ENCODE assay signal across 8 cellular contexts in the genomic region with DNA sequence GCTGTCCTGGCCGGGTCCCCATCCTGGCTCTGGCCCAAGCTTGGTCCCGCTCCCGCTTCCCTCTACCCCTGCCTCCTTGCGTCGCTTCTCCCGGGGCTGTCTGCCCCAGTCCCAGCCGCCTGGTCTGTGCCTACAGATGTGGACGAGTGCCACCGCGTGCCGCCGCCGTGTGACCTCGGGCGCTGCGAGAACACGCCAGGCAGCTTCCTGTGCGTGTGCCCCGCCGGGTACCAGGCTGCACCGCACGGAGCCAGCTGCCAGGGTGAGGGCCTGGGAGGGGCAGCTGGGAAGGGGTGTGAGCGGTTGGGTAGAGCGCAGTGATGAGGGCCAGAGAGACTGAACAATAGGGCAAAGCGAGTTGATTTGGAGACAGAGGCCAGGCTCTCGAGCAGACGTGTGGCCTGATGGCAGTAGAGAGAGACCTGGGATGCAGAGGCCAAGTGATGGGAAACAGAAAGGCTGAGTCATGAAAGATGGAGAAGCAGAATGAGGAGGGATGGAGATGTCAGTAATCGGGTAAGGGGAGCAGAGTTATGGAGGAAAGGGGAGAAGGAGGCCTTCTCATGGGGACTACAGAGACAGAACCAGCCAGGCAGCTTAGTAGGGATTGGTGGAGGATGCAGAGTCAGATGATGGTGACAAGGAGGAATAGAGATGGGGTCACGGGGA. TPM values are rescaled to one million over a fixed set of nuclear protein-coding genes. Genes with fewer than 3 reads are reported as not detected.
DNase-seq lines count a peak whose midpoint lies in the region; ATAC-seq and TF ChIP-seq lines count a peak whose summit lies in the region.

No MANE protein-coding gene starts in this region.

- H3K27me3 Mint-ChIP-seq in H9 (ENCODE audit: low read depth), result peaks cover 63% of the 10 kb centered on the region

- H2AFZ ChIP-seq in H9 (ENCODE audit: low read length) (no peak overlapping the region), SU-DHL-6 (ENCODE audit: low read depth, low read length, severe bottlenecking) (peak overlapping the region; percentile 53)

- DNase-seq in H9 (peak; percentile 35), body of pancreas (peak; percentile 70 to 83 (median 80)), left colon (peak; percentile 72 to 77), cortex of kidney (lab: John Stamatoyannopoulos, UW) (no peak), ureter (ENCODE audit: low spot score) (no peak)
- peak in 1 of 2 donors; percentile 43 for DNase-seq in stimulated activated effector memory CD8-positive, alpha-beta T cell treated with anti-CD3 and anti-CD28 coated beads, Interleukin-12 subunit alpha, Interleukin-12 subunit beta, amount 100 ng/mL, for 72 hours (ENCODE audit: low spot score in 2 of 2)

- H4K91ac ChIP-seq in H9 (ENCODE audit: insufficient read length, low read depth, low read length), result no peak overlapping the region

- H4K20me1 ChIP-seq in H9 (ENCODE audit: control insufficient read depth, insufficient read depth, insufficient read length) (peaks cover 4% of the 10 kb centered on the region), SU-DHL-6 (ENCODE audit: low read depth, low read length) (no peaks in the 10 kb centered on the region)

- H3K27ac Mint-ChIP-seq in H9, result no peak overlapping the region
- peak overlapping the region; percentile 88 for H3K27ac Mint-ChIP-seq in stimulated activated effector memory CD8-positive, alpha-beta T cell treated with anti-CD3 and anti-CD28 coated beads, Interleukin-12 subunit alpha, Interleukin-12 subunit beta, amount 100 ng/mL, for 72 hours

- no peak overlapping the region for H2BK15ac ChIP-seq in H9 (ENCODE audit: low read depth, low read length)

- no peaks in the 10 kb centered on the region for H3K4me1 ChIP-seq in H9 (ENCODE audit: insufficient read depth, low read length)
- H3K4me1 ChIP-seq in body of pancreas, result peaks cover 30% of the 10 kb centered on the region

- intact Hi-C loops in body of pancreas (cut with DNase I), result no loop called here
- intact Hi-C loops in left colon (cut with DNase I, micrococcal nuclease), result no loop called here

- no peak overlapping the region for H3K56ac ChIP-seq in H9 (ENCODE audit: insufficient read length, low read depth, low read length)

- H3K4me1 Mint-ChIP-seq in H9, result peaks cover 24 to 48% of the 10 kb centered on the region in 2 experiments
- H3K4me1 Mint-ChIP-seq in stimulated activated effector memory CD8-positive, alpha-beta T cell treated with anti-CD3 and anti-CD28 coated beads, Interleukin-12 subunit alpha, Interleukin-12 subunit beta, amount 100 ng/mL, for 72 hours, result peaks cover 92% of the 10 kb centered on the region

- H3K9ac ChIP-seq in H9 (ENCODE audit: extremely low read depth, insufficient read length, low read length), result no peak overlapping the region
- H3K9ac ChIP-seq in SU-DHL-6 (ENCODE audit: low read length), result peak overlapping the region; percentile 51; the same call in 1 of the 2 replicates

- H3T11ph ChIP-seq in H9 (ENCODE audit: low read length), result no peak overlapping the region

- peak overlapping the region; percentile 63 to 84 for H3K4me3 Mint-ChIP-seq in H9
- peak overlapping the region; percentile 96 for H3K4me3 Mint-ChIP-seq in stimulated activated effector memory CD8-positive, alpha-beta T cell treated with anti-CD3 and anti-CD28 coated beads, Interleukin-12 subunit alpha, Interleukin-12 subunit beta, amount 100 ng/mL, for 72 hours

- H4K5ac ChIP-seq in H9 (ENCODE audit: insufficient read length, low read depth, low read length), result no peak overlapping the region

- H3K27me3 ChIP-seq in H9 (ENCODE audit: insufficient read depth, low read length), result peaks cover 8% of the 10 kb centered on the region; the same call in 1 of the 2 replicates
- no peaks in the 10 kb centered on the region for H3K27me3 ChIP-seq in SU-DHL-6 (ENCODE audit: low read length)
- no peaks in the 10 kb centered on the region for H3K27me3 ChIP-seq in body of pancreas

- H3K79me1 ChIP-seq in H9 (ENCODE audit: insufficient read depth, low read depth, low read length, poor library complexity, severe bottlenecking), result no peaks in the 10 kb centered on the region

- no peak overlapping the region for H3K4ac ChIP-seq in H9 (ENCODE audit: low read depth, low read length)

- no peak overlapping the region for H4K8ac ChIP-seq in H9 (replicated peaks; ENCODE audit: insufficient read length, low read depth, low read length)

- H2BK20ac ChIP-seq in H9 (ENCODE audit: low read depth, low read length, poor library complexity, severe bottlenecking), result no peak overlapping the region

- H3K14ac ChIP-seq in H9 (ENCODE audit: insufficient read depth, low read length), result no peak overlapping the region

- TF ChIP-seq POLR2A in body of pancreas (IDR thresholded peaks at IDR 0.05), result no peak

- no peak overlapping the region for H2BK5ac ChIP-seq in H9 (ENCODE audit: insufficient read length, low read length)

- peak; percentile 47 for ATAC-seq in body of pancreas
- ATAC-seq in left colon, result peak; percentile 9
- peak; percentile 2 for ATAC-seq in stimulated activated effector memory CD8-positive, alpha-beta T cell treated with anti-CD3 and anti-CD28 coated beads, Interleukin-12 subunit alpha, Interleukin-12 subunit beta, amount 100 ng/mL, for 72 hours
- no peak for ATAC-seq in HG03521 (IDR thresholded peaks at IDR 0.05; ENCODE audit: unreplicated experiment)

- H3K9me2 ChIP-seq in SU-DHL-6 (replicated peaks; ENCODE audit: insufficient read depth, low read length), result no peaks in the 10 kb centered on the region

- WGBS in H9 (ENCODE audit: extremely low coverage, insufficient read length, low lambda C conversion rate), result no CpG with 5 or more reads among the region's 29 CpGs
- WGBS in body of pancreas, 2 donors, result 20 to 34% methylated on average over 19 to 29 of the region's 29 CpGs

- H3K18ac ChIP-seq in H9 (ENCODE audit: insufficient read length, low read depth, low read length), result no peak overlapping the region

- H3K27ac ChIP-seq in H9 (ENCODE audit: insufficient read length, low read depth, low read length) (no peak overlapping the region), SU-DHL-6 (ENCODE audit: low read depth, low read length) (no peak overlapping the region), body of pancreas (peak overlapping the region; percentile 51 to 80 (median 72))

- H3K79me2 ChIP-seq in H9 (ENCODE audit: insufficient read depth, low read length) (no peaks in the 10 kb centered on the region), SU-DHL-6 (ENCODE audit: insufficient read depth, low read length) (no peaks in the 10 kb centered on the region)

- H3K23ac ChIP-seq in H9 (ENCODE audit: insufficient read length, low read depth, low read length), result no peak overlapping the region

- no peaks in the 10 kb centered on the region; a peak in 1 of 5 replicates for H3K9me3 Mint-ChIP-seq in H9
- H3K9me3 Mint-ChIP-seq in stimulated activated effector memory CD8-positive, alpha-beta T cell treated with anti-CD3 and anti-CD28 coated beads, Interleukin-12 subunit alpha, Interleukin-12 subunit beta, amount 100 ng/mL, for 72 hours, result no peaks in the 10 kb centered on the region

- peaks cover 28% of the 10 kb centered on the region for H3K23me2 ChIP-seq in H9 (ENCODE audit: insufficient read length, low read depth, low read length, poor library complexity, severe bottlenecking)

- H3K36me3 Mint-ChIP-seq in H9 (ENCODE audit: insufficient read depth in 1 of 3, low read depth in 3 of 3), result peaks cover 5 to 27% (median 13%) of the 10 kb centered on the region in 3 experiments; a peak in 6 of 7 replicates
- H3K36me3 Mint-ChIP-seq in stimulated activated effector memory CD8-positive, alpha-beta T cell treated with anti-CD3 and anti-CD28 coated beads, Interleukin-12 subunit alpha, Interleukin-12 subunit beta, amount 100 ng/mL, for 72 hours, result peaks cover 43% of the 10 kb centered on the region

- TF ChIP-seq CTCF in H9 (conservative IDR thresholded peaks at IDR 0.05), result no peak
- TF ChIP-seq CTCF in SU-DHL-6 (IDR thresholded peaks at IDR 0.05; ENCODE audit: insufficient read depth, low read length, poor library complexity, severe bottlenecking), result no peak
- no peak for TF ChIP-seq CTCF in body of pancreas (IDR thresholded peaks at IDR 0.05)

- H2AK5ac ChIP-seq in H9 (ENCODE audit: insufficient read length, low read length), result no peak overlapping the region

- no peak overlapping the region for H2BK120ac ChIP-seq in H9 (ENCODE audit: low read depth, low read length, poor library complexity, severe bottlenecking)

- H3F3A ChIP-seq in SU-DHL-6 (ENCODE audit: insufficient read depth), result peaks cover 11% of the 10 kb centered on the region; the same call in 1 of the 2 replicates

- no peaks in the 10 kb centered on the region for H3K9me3 ChIP-seq in H9 (ENCODE audit: control insufficient read depth, low read depth, low read length)
- no peaks in the 10 kb centered on the region for H3K9me3 ChIP-seq in SU-DHL-6 (ENCODE audit: insufficient read depth, low read length)
- no peaks in the 10 kb centered on the region for H3K9me3 ChIP-seq in body of pancreas

- H3K4me3 ChIP-seq in SU-DHL-6 (ENCODE audit: insufficient read depth, low read length, poor library complexity, severe bottlenecking) (peak overlapping the region; percentile 12), body of pancreas (no peak overlapping the region)

- no peak overlapping the region for H2BK12ac ChIP-seq in H9 (ENCODE audit: insufficient read length, low read depth, low read length)

- H3K36me3 ChIP-seq in SU-DHL-6 (ENCODE audit: low read length), result no peaks in the 10 kb centered on the region
- no peaks in the 10 kb centered on the region for H3K36me3 ChIP-seq in body of pancreas (replicated peaks in 1 of 2; ENCODE audit: insufficient read depth in 1 of 2, low read depth in 2 of 2)

- H3K4me2 ChIP-seq in H9 (ENCODE audit: insufficient read depth, insufficient read length, low read length) (peak overlapping the region; percentile 73), SU-DHL-6 (ENCODE audit: low read depth, low read length, poor library complexity, severe bottlenecking) (peak overlapping the region; percentile 65)

RNA-seq across cellular contexts. Expression of gene LTBP4, which starts 9.4 kb away (rescaled TPM):
- total RNA-seq in H9 (2021), result 115 and 129 TPM in 2 replicates
- 100 to 1,000 TPM in 1 of 2 donors, 10 to 100 TPM in 1; 45.1 to 195 TPM for total RNA-seq in body of pancreas
- total RNA-seq in left colon, result 100 to 1,000 TPM; 183 to 192 TPM
- 239 TPM for total RNA-seq in ureter

RNA-seq across cellular contexts. Expression of gene SHKBP1, which starts 33.9 kb away (rescaled TPM):
- total RNA-seq in H9 (2021) (90.9 and 92.9 TPM in 2 replicates), body of pancreas (10 to 100 TPM; 43.3 to 63.6 TPM), left colon (10 to 100 TPM; 64.1 to 64.3 TPM), ureter (61.2 TPM)

Comparison
In these comparisons a context has a peak if more than half of its experiments do, and no peak if none do; other contexts are left out.
1. DNase-seq: peak in H9 (single experiment), body of pancreas (4 of 4) and left colon (2 of 2); none in cortex of kidney (single experiment) and ureter (single experiment).
2. H3K27ac ChIP-seq: peak in body of pancreas (4 of 4); none in H9 (single experiment) and SU-DHL-6 (single experiment).